Comparison of ENCODE assay signal across 7 cellular contexts in genomic region chr3:196056371-196056770, GRCh38. TPM values are rescaled to one million over a fixed set of nuclear protein-coding genes. Genes with fewer than 3 reads are reported as not detected.
DNase-seq lines count a peak whose midpoint lies in the region; ATAC-seq and TF ChIP-seq lines count a peak whose summit lies in the region.
"Not testable (repeated sequence)": the region's sequence is repeated elsewhere in the genome, so short reads cannot be mapped to it uniquely, and the experiment has no call there.

No MANE protein-coding gene starts in this region.

- H3K27me3 ChIP-seq in CD4-positive, CD25-positive, alpha-beta regulatory T cell (ENCODE audit: control insufficient read depth, insufficient read depth, low read length); HUES6 (ENCODE audit: control insufficient read depth, insufficient read depth, low read length); gastrocnemius medialis: not testable (repeated sequence)

- ATAC-seq in CD4-positive, CD25-positive, alpha-beta regulatory T cell (ENCODE audit: low read depth in 2 of 2); T-helper 17 cell; gastrocnemius medialis: not testable (repeated sequence)

- DNase-seq in CD4-positive, CD25-positive, alpha-beta regulatory T cell; T-helper 17 cell; activated CD4-positive, alpha-beta memory T cell treated with anti-CD3 and anti-CD28 coated beads, Interleukin-2, amount 10 ng/mL, durations not matched to agents 7 days and 5 days; activated naive CD4-positive, alpha-beta T cell treated with anti-CD3 and anti-CD28 coated beads, Interleukin-2, amount 10 ng/mL, durations not matched to agents 7 days and 5 days; epithelial cell of prostate (ENCODE audit: low read depth, low spot score); gastrocnemius medialis: not testable (repeated sequence)

- not testable (repeated sequence) for H3K4me3 ChIP-seq in CD4-positive, CD25-positive, alpha-beta regulatory T cell (ENCODE audit: low read depth, low read length); HUES6 (ENCODE audit: low read depth, low read length); gastrocnemius medialis

- not testable (repeated sequence) for TF ChIP-seq POLR2A in gastrocnemius medialis (IDR thresholded peaks at IDR 0.05)

- H3K4me3 Mint-ChIP-seq in CD4-positive, CD25-positive, alpha-beta regulatory T cell; T-helper 17 cell; activated CD4-positive, alpha-beta memory T cell treated with anti-CD3 and anti-CD28 coated beads, Interleukin-2, amount 10 ng/mL, durations not matched to agents 7 days and 5 days; activated naive CD4-positive, alpha-beta T cell treated with anti-CD3 and anti-CD28 coated beads, Interleukin-2, amount 10 ng/mL, durations not matched to agents 7 days and 5 days: not testable (repeated sequence)

- not testable (repeated sequence) for H3K27ac ChIP-seq in CD4-positive, CD25-positive, alpha-beta regulatory T cell (ENCODE audit: insufficient read depth, low read length, poor library complexity, severe bottlenecking)
- H3K27ac ChIP-seq in HUES6 (ENCODE audit: low read depth, low read length), result 0 out of 2 replicates have a peak overlapping the region, but pooled peaks have one; percentile 6
- peak overlapping the region; percentile 5 for H3K27ac ChIP-seq in epithelial cell of prostate
- peak overlapping the region in 3 of 4 donors; percentile 10 to 82 (median 44) for H3K27ac ChIP-seq in gastrocnemius medialis

- POLR2A ChIA-PET in activated CD4-positive, alpha-beta memory T cell treated with anti-CD3 and anti-CD28 coated beads, Interleukin-2, amount 10 ng/mL, durations not matched to agents 7 days and 5 days (lab: Charles Lee), result interaction anchor here (0.8 to 1.0 kb wide), 3 partner anchors 8 to 11 kb away, joined by 3 to 5 read pairs (median 4); no protein-coding TSS in a partner anchor

- peaks cover 57% of the 10 kb centered on the region for H3K36me3 Mint-ChIP-seq in CD4-positive, CD25-positive, alpha-beta regulatory T cell
- H3K36me3 Mint-ChIP-seq in T-helper 17 cell (ENCODE audit: low read depth), result peaks cover 10% of the 10 kb centered on the region
- H3K36me3 Mint-ChIP-seq in activated CD4-positive, alpha-beta memory T cell treated with anti-CD3 and anti-CD28 coated beads, Interleukin-2, amount 10 ng/mL, durations not matched to agents 7 days and 5 days (ENCODE audit: low read depth), result peaks cover 85% of the 10 kb centered on the region
- peaks cover 66% of the 10 kb centered on the region for H3K36me3 Mint-ChIP-seq in activated naive CD4-positive, alpha-beta T cell treated with anti-CD3 and anti-CD28 coated beads, Interleukin-2, amount 10 ng/mL, durations not matched to agents 7 days and 5 days

- H3K36me3 ChIP-seq in CD4-positive, CD25-positive, alpha-beta regulatory T cell (ENCODE audit: control insufficient read depth, insufficient read depth, low read length), result peaks cover 96% of the 10 kb centered on the region
- H3K36me3 ChIP-seq in HUES6 (ENCODE audit: control insufficient read depth, insufficient read depth, low read length) (peaks cover 94% of the 10 kb centered on the region), gastrocnemius medialis (peaks cover 9 to 98% of the 10 kb centered on the region in 2 donors)

- not testable (repeated sequence) for H3K27me3 Mint-ChIP-seq in CD4-positive, CD25-positive, alpha-beta regulatory T cell; T-helper 17 cell; activated CD4-positive, alpha-beta memory T cell treated with anti-CD3 and anti-CD28 coated beads, Interleukin-2, amount 10 ng/mL, durations not matched to agents 7 days and 5 days; activated naive CD4-positive, alpha-beta T cell treated with anti-CD3 and anti-CD28 coated beads, Interleukin-2, amount 10 ng/mL, durations not matched to agents 7 days and 5 days

- peaks cover 0 to 13% (median 8%) of the 10 kb centered on the region in 4 donors for H3K4me1 Mint-ChIP-seq in CD4-positive, CD25-positive, alpha-beta regulatory T cell
- not testable (repeated sequence) for H3K4me1 Mint-ChIP-seq in T-helper 17 cell; activated CD4-positive, alpha-beta memory T cell treated with anti-CD3 and anti-CD28 coated beads, Interleukin-2, amount 10 ng/mL, durations not matched to agents 7 days and 5 days; activated naive CD4-positive, alpha-beta T cell treated with anti-CD3 and anti-CD28 coated beads, Interleukin-2, amount 10 ng/mL, durations not matched to agents 7 days and 5 days

- intact Hi-C loops in gastrocnemius medialis (cut with DNase I; ENCODE audit: low total_unique reads), result not testable (repeated sequence)

- H3K9me3 Mint-ChIP-seq in CD4-positive, CD25-positive, alpha-beta regulatory T cell; activated CD4-positive, alpha-beta memory T cell treated with anti-CD3 and anti-CD28 coated beads, Interleukin-2, amount 10 ng/mL, durations not matched to agents 7 days and 5 days; activated naive CD4-positive, alpha-beta T cell treated with anti-CD3 and anti-CD28 coated beads, Interleukin-2, amount 10 ng/mL, durations not matched to agents 7 days and 5 days: not testable (repeated sequence)

- not testable (repeated sequence) for TF ChIP-seq CTCF in gastrocnemius medialis (IDR thresholded peaks at IDR 0.05 in 4 of 5, conservative IDR thresholded peaks at IDR 0.05 in 1 of 5)

- H3K4me1 ChIP-seq in CD4-positive, CD25-positive, alpha-beta regulatory T cell (ENCODE audit: control insufficient read depth, insufficient read depth, low read length, poor library complexity, severe bottlenecking); gastrocnemius medialis: not testable (repeated sequence)
- peaks cover 21% of the 10 kb centered on the region for H3K4me1 ChIP-seq in HUES6 (ENCODE audit: control insufficient read depth, insufficient read depth, low read length)

- CTCF ChIA-PET in activated CD4-positive, alpha-beta memory T cell treated with anti-CD3 and anti-CD28 coated beads, Interleukin-2, amount 10 ng/mL, durations not matched to agents 7 days and 5 days (lab: Charles Lee), result interaction anchor here (1.3 kb wide), 1 partner anchor 17 kb away, joined by 3 read pairs; no protein-coding TSS in a partner anchor
- CTCF ChIA-PET in activated naive CD4-positive, alpha-beta T cell treated with anti-CD3 and anti-CD28 coated beads, Interleukin-2, amount 10 ng/mL, durations not matched to agents 7 days and 5 days (lab: Charles Lee), result interaction anchor here (1.5 kb wide), 1 partner anchor 17 kb away, joined by 7 read pairs; no protein-coding TSS in a partner anchor

- not testable (repeated sequence) for H3K9me3 ChIP-seq in CD4-positive, CD25-positive, alpha-beta regulatory T cell (ENCODE audit: control insufficient read depth in 2 of 2, low read length in 2 of 2); HUES6 (ENCODE audit: control insufficient read depth, insufficient read depth, low read depth, low read length); T-helper 17 cell (ENCODE audit: control insufficient read depth, low read length, poor library complexity, severe bottlenecking); gastrocnemius medialis

- H3K9ac ChIP-seq in HUES6 (ENCODE audit: low read length), result not testable (repeated sequence)

- in situ Hi-C loops in gastrocnemius medialis (cut with MboI; ENCODE audit: low sequenced_read_pairs in 4 of 4), result not testable (repeated sequence)

- H3K27ac Mint-ChIP-seq in CD4-positive, CD25-positive, alpha-beta regulatory T cell, result peak overlapping the region; percentile 31 to 77 (median 69)
- peak overlapping the region; percentile 51 for H3K27ac Mint-ChIP-seq in T-helper 17 cell
- H3K27ac Mint-ChIP-seq in activated CD4-positive, alpha-beta memory T cell treated with anti-CD3 and anti-CD28 coated beads, Interleukin-2, amount 10 ng/mL, durations not matched to agents 7 days and 5 days, result peak overlapping the region; percentile 19
- peak overlapping the region; percentile 24 for H3K27ac Mint-ChIP-seq in activated naive CD4-positive, alpha-beta T cell treated with anti-CD3 and anti-CD28 coated beads, Interleukin-2, amount 10 ng/mL, durations not matched to agents 7 days and 5 days

RNA-seq across cellular contexts. Expression of gene TFRC, which starts 25.5 kb away (rescaled TPM):
- total RNA-seq in CD4-positive, CD25-positive, alpha-beta regulatory T cell, result 356 TPM
- polyA plus RNA-seq in CD4-positive, CD25-positive, alpha-beta regulatory T cell, result 10 to 100 TPM; 21.5 to 36.9 (median 28.7) TPM
- total RNA-seq in T-helper 17 cell (100 to 1,000 TPM; 218 to 221 TPM), gastrocnemius medialis (100 to 1,000 TPM in 1 of 4 donors, 10 to 100 TPM in 3; 23.1 to 162 (median 56.3) TPM)
- total RNA-seq in activated CD4-positive, alpha-beta memory T cell treated with anti-CD3 and anti-CD28 coated beads, Interleukin-2, amount 10 ng/mL, durations not matched to agents 7 days and 5 days, result 100 to 1,000 TPM; 326 to 330 TPM

Comparison
In these comparisons a context has a peak if more than half of its experiments do, and no peak if none do; other contexts are left out.
1. H3K27ac Mint-ChIP-seq: peak in every context shown above with its lines; median percentile 69 in CD4-positive, CD25-positive, alpha-beta regulatory T cell; 51 in T-helper 17 cell; 24 in activated naive CD4-positive, alpha-beta T cell treated with anti-CD3 and anti-CD28 coated beads, Interleukin-2, amount 10 ng/mL, durations not matched to agents 7 days and 5 days; 19 in activated CD4-positive, alpha-beta memory T cell treated with anti-CD3 and anti-CD28 coated beads, Interleukin-2, amount 10 ng/mL, durations not matched to agents 7 days and 5 days.